In genomic region chr17:38674013-38674748, GRCh38 we compare ENCODE assay signal across 8 cellular contexts. TPM values are rescaled to one million over a fixed set of nuclear protein-coding genes. Genes with fewer than 3 reads are reported as not detected.
DNase-seq lines count a peak whose midpoint lies in the region; ATAC-seq lines count a peak whose summit lies in the region.

No MANE protein-coding gene starts in this region.

- no peaks in the 10 kb centered on the region for H3K36me3 ChIP-seq in skeletal muscle satellite cell (ENCODE audit: insufficient read depth, low read length)

- H3K4me3 ChIP-seq in skeletal muscle satellite cell (ENCODE audit: low read length): peak overlapping the region; percentile 74

- peak overlapping the region; percentile 78 for H3K9ac ChIP-seq in skeletal muscle satellite cell (ENCODE audit: low read depth, low read length)

- no peaks in the 10 kb centered on the region for H3K9me3 ChIP-seq in skeletal muscle satellite cell (replicated peaks; ENCODE audit: low read length)

- H3K27me3 ChIP-seq in skeletal muscle satellite cell (ENCODE audit: control insufficient read depth, insufficient read depth, low read length): peaks cover 39% of the 10 kb centered on the region

- peak overlapping the region; percentile 90 for H3K4me2 ChIP-seq in skeletal muscle satellite cell (ENCODE audit: low read length)

- intact Hi-C loops in left cardiac atrium (cut with DNase I): no loop called here

- H3K4me1 ChIP-seq in skeletal muscle satellite cell (ENCODE audit: control insufficient read depth, insufficient read depth, low read length): peaks cover 21% of the 10 kb centered on the region

- peak; percentile 51 for DNase-seq in stimulated activated CD4-positive, alpha-beta T cell treated with anti-CD3 and anti-CD28 coated beads, Interleukin-12 subunit alpha, Interleukin-12 subunit beta, amount 100 ng/mL, for 4 hours
- no peak for DNase-seq in stimulated activated CD4-positive, alpha-beta T cell treated with anti-CD3 and anti-CD28 coated beads, Interleukin-2, amount 100 ng/mL, for 48 hours
- peak; percentile 74 for DNase-seq in activated CD8-positive, alpha-beta memory T cell treated with anti-CD3 and anti-CD28 coated beads, Interleukin-2, amount 50 U/mL, for 48 hours
- peak; percentile 28 for DNase-seq in left cardiac atrium
- DNase-seq in GM03348 (ENCODE audit: low spot score): no peak
- DNase-seq in mucosa of gallbladder (ENCODE audit: low spot score): no peak

- ATAC-seq in HG03520 (IDR thresholded peaks at IDR 0.05; ENCODE audit: unreplicated experiment) (peak; percentile 12), left cardiac atrium (peak; percentile 8 to 10)

RNA-seq across cellular contexts. Expression of gene EPOP, which starts 0.6 kb away (rescaled TPM):
- 1 to 10 TPM; 1.4 to 3.9 TPM for total RNA-seq in left cardiac atrium
- 3.8 and 4.4 TPM in 2 replicates for total RNA-seq in skeletal muscle satellite cell (2012; rRNA removed)
- total RNA-seq in mucosa of gallbladder: 2.8 TPM

RNA-seq across cellular contexts. Expression of gene MLLT6, which starts 30.9 kb away (rescaled TPM):
- total RNA-seq in left cardiac atrium (10 to 100 TPM; 76.1 to 88.9 TPM), mucosa of gallbladder (175 TPM)
- 14.7 and 17.5 TPM in 2 replicates for total RNA-seq in skeletal muscle satellite cell (2012; rRNA removed)

RNA-seq across cellular contexts. Expression of gene CISD3, which starts 56.0 kb away (rescaled TPM):
- total RNA-seq in left cardiac atrium: 10 to 100 TPM; 51.1 to 66.2 TPM
- total RNA-seq in skeletal muscle satellite cell (2012; rRNA removed): 2.8 and 6.1 TPM in 2 replicates
- 51.5 TPM for total RNA-seq in mucosa of gallbladder

Comparison
In these comparisons a context has a peak if more than half of its experiments do, and no peak if none do; other contexts are left out.
1. DNase-seq: peak in stimulated activated CD4-positive, alpha-beta T cell treated with anti-CD3 and anti-CD28 coated beads, Interleukin-12 subunit alpha, Interleukin-12 subunit beta, amount 100 ng/mL, for 4 hours (single experiment), activated CD8-positive, alpha-beta memory T cell treated with anti-CD3 and anti-CD28 coated beads, Interleukin-2, amount 50 U/mL, for 48 hours (single experiment) and left cardiac atrium (single experiment); none in stimulated activated CD4-positive, alpha-beta T cell treated with anti-CD3 and anti-CD28 coated beads, Interleukin-2, amount 100 ng/mL, for 48 hours (0 of 2), GM03348 (single experiment) and mucosa of gallbladder (single experiment).